ENCODE assay signal across 8 cellular contexts in genomic region chr7:5177060-5177459, GRCh38. TPM values are rescaled to one million over a fixed set of nuclear protein-coding genes. Genes with fewer than 3 reads are reported as not detected.
DNase-seq lines count a peak whose midpoint lies in the region; ATAC-seq and TF ChIP-seq lines count a peak whose summit lies in the region.

No MANE protein-coding gene starts in this region.

- H3K4me3 ChIP-seq in RWPE2 (ENCODE audit: severe bottlenecking): no peak overlapping the region

- H3K27me3 ChIP-seq in RWPE2 (ENCODE audit: insufficient read depth, poor library complexity, severe bottlenecking): no peaks in the 10 kb centered on the region

- no peaks in the 10 kb centered on the region for H3K36me3 ChIP-seq in RWPE2 (ENCODE audit: low read depth)

- DNase-seq in HCEC 1CT (peak; percentile 87), RWPE2 (ENCODE audit: low spot score) (peak; percentile 23), glomerular endothelial cell (ENCODE audit: extremely low read depth, low read depth, low spot score) (peak; percentile 27), stromal cell of bone marrow (ENCODE audit: low read depth) (peak; percentile 73), COR-L47 (lab: John Stamatoyannopoulos, UW) (no peak), DMS114 treated with DMSO at 0.1 percent for 48 hours (lab: John Stamatoyannopoulos, UW; ENCODE audit: unreplicated experiment) (no peak)
- no peak for DNase-seq in central memory CD4-positive, alpha-beta T cell

- peak; percentile 57; the same call in 2 of the 3 replicates for ATAC-seq in RWPE2 (ENCODE audit: low read depth)
- ATAC-seq in HG03520 (IDR thresholded peaks at IDR 0.05; ENCODE audit: unreplicated experiment): no peak

- no peak for TF ChIP-seq CTCF in RWPE2 (IDR thresholded peaks at IDR 0.05; ENCODE audit: poor library complexity, severe bottlenecking)

- H3K9me3 ChIP-seq in RWPE2 (ENCODE audit: severe bottlenecking): no peaks in the 10 kb centered on the region

- H3K27ac ChIP-seq in RWPE2 (ENCODE audit: poor library complexity, severe bottlenecking): no peak overlapping the region

- H3K4me1 ChIP-seq in RWPE2 (ENCODE audit: insufficient read depth, poor library complexity, severe bottlenecking): no peaks in the 10 kb centered on the region

RNA-seq across cellular contexts. Expression of gene WIPI2, which starts 13.0 kb away (rescaled TPM):
- total RNA-seq in glomerular endothelial cell: 79.4 and 85.8 TPM in 2 replicates

Comparison
In these comparisons a context has a peak if more than half of its experiments do, and no peak if none do; other contexts are left out.
1. DNase-seq: peak in HCEC 1CT (single experiment), RWPE2 (single experiment), glomerular endothelial cell (single experiment) and stromal cell of bone marrow (single experiment); none in central memory CD4-positive, alpha-beta T cell (single experiment), COR-L47 (single experiment) and DMS114 treated with DMSO at 0.1 percent for 48 hours (single experiment).